Comparison of ENCODE assay signal across 36 cellular contexts in genomic region chr21:34159617-34159883, GRCh38.
"Had no signal": no experiment of that assay in that cellular context is flagged by ENCODE, and none has a peak within 500 bp of the region (broad histone marks: within the 10 kb centered on the region; RNA-seq: fewer than 3 reads in every experiment).

No MANE protein-coding gene starts in this region.

- DNase-seq: activated CD4-positive, alpha-beta memory T cell treated with anti-CD3 and anti-CD28 coated beads, Interleukin-2, amount 10 ng/mL, durations not matched to agents 7 days and 5 days; activated CD4-positive, alpha-beta T cell treated with anti-CD3 and anti-CD28 coated beads for 1 hour; activated CD4-positive, alpha-beta T cell treated with anti-CD3 and anti-CD28 coated beads for 36 hours; activated CD4-positive, alpha-beta T cell treated with anti-CD3 and anti-CD28 coated beads for 48 hours; activated CD4-positive, alpha-beta T cell treated with anti-CD3 and anti-CD28 coated beads, Interleukin-2, amount 10 ng/mL, durations not matched to agents 7 days and 5 days; activated CD4-positive, alpha-beta T cell treated with anti-CD3 and anti-CD28 coated beads, Interleukin-2, amount 50 U/mL, for 48 hours; activated CD4-positive, CD25-positive, alpha-beta regulatory T cell; activated CD8-positive, alpha-beta memory T cell treated with anti-CD3 and anti-CD28 coated beads for 24 hours; activated CD8-positive, alpha-beta memory T cell treated with anti-CD3 and anti-CD28 coated beads, Interleukin-2, amount 10 ng/mL, durations not matched to agents 7 days and 5 days; activated CD8-positive, alpha-beta memory T cell treated with anti-CD3 and anti-CD28 coated beads, Interleukin-2, amount 50 U/mL, for 48 hours; activated CD8-positive, alpha-beta T cell treated with anti-CD3 and anti-CD28 coated beads, Interleukin-2, amount 10 ng/mL, durations not matched to agents 7 days and 5 days; activated effector memory CD4-positive, alpha-beta T cell treated with Interleukin-2 at 50 U/mL for 16 hours; activated gamma-delta T cell; activated naive CD4-positive, alpha-beta T cell treated with anti-CD3 and anti-CD28 coated beads, Interleukin-2, amount 10 ng/mL, durations not matched to agents 7 days and 5 days; activated naive CD4-positive, alpha-beta T cell treated with Interleukin-2 at 50 U/mL for 16 hours; activated naive CD8-positive, alpha-beta T cell treated with anti-CD3 and anti-CD28 coated beads, Interleukin-2, amount 10 ng/mL, durations not matched to agents 7 days and 5 days; activated naive CD8-positive, alpha-beta T cell treated with anti-CD3 and anti-CD28 coated beads, Interleukin-2, amount 50 U/mL, for 24 hours; activated T-cell treated with anti-CD3 and anti-CD28 coated beads, Interleukin-2, amount 50 U/mL, for 24 hours; activated T-cell treated with anti-CD3 and anti-CD28 coated beads, Interleukin-2, amount 50 U/mL, for 48 hours; amygdala; aorta; body of pancreas; brain microvascular endothelial cell; central memory CD4-positive, alpha-beta T cell; T-helper 1 cell; T-helper 2 cell; T-helper 9 cell; WERI-Rb-1 had no signal

- H3K4me1 Mint-ChIP-seq: activated naive CD4-positive, alpha-beta T cell treated with anti-CD3 and anti-CD28 coated beads, Interleukin-2, amount 50 U/mL, for 24 hours had no signal

- H3K27ac ChIP-seq: body of pancreas, brain microvascular endothelial cell, breast epithelium, WERI-Rb-1 had no signal

- H3K27me3 Mint-ChIP-seq: activated CD4-positive, alpha-beta memory T cell treated with anti-CD3 and anti-CD28 coated beads, Interleukin-2, amount 10 ng/mL, durations not matched to agents 7 days and 5 days; activated CD4-positive, alpha-beta T cell treated with anti-CD3 and anti-CD28 coated beads for 36 hours; activated CD4-positive, alpha-beta T cell treated with anti-CD3 and anti-CD28 coated beads, Interleukin-2, amount 10 ng/mL, durations not matched to agents 7 days and 5 days; activated CD8-positive, alpha-beta memory T cell treated with anti-CD3 and anti-CD28 coated beads, Interleukin-2, amount 10 ng/mL, durations not matched to agents 7 days and 5 days; activated naive CD4-positive, alpha-beta T cell treated with anti-CD3 and anti-CD28 coated beads, Interleukin-2, amount 10 ng/mL, durations not matched to agents 7 days and 5 days; activated naive CD4-positive, alpha-beta T cell treated with anti-CD3 and anti-CD28 coated beads, Interleukin-2, amount 50 U/mL, for 24 hours; activated naive CD8-positive, alpha-beta T cell; activated naive CD8-positive, alpha-beta T cell treated with anti-CD3 and anti-CD28 coated beads, Interleukin-2, amount 10 ng/mL, durations not matched to agents 7 days and 5 days; activated naive CD8-positive, alpha-beta T cell treated with anti-CD3 and anti-CD28 coated beads, Interleukin-2, amount 50 U/mL, for 24 hours; activated T-cell treated with anti-CD3 and anti-CD28 coated beads, Interleukin-2, amount 50 U/mL, for 24 hours had no signal

- ATAC-seq: activated CD4-positive, alpha-beta T cell treated with anti-CD3 and anti-CD28 coated beads for 36 hours; activated CD4-positive, CD25-positive, alpha-beta regulatory T cell treated with anti-CD3 and anti-CD28 coated beads, Interleukin-2, amount 50 U/mL, for 24 hours; activated CD8-positive, alpha-beta memory T cell treated with anti-CD3 and anti-CD28 coated beads, Interleukin-2, amount 10 ng/mL, durations not matched to agents 7 days and 5 days; activated CD8-positive, alpha-beta T cell treated with anti-CD3 and anti-CD28 coated beads, Interleukin-2, amount 10 ng/mL, durations not matched to agents 7 days and 5 days; activated naive CD8-positive, alpha-beta T cell treated with anti-CD3 and anti-CD28 coated beads, Interleukin-2, amount 50 U/mL, for 24 hours; body of pancreas; WTC11 had no signal

- H3K4me3 Mint-ChIP-seq: activated CD4-positive, alpha-beta memory T cell treated with anti-CD3 and anti-CD28 coated beads, Interleukin-2, amount 10 ng/mL, durations not matched to agents 7 days and 5 days; activated CD4-positive, alpha-beta T cell treated with anti-CD3 and anti-CD28 coated beads for 36 hours; activated CD4-positive, alpha-beta T cell treated with anti-CD3 and anti-CD28 coated beads, Interleukin-2, amount 10 ng/mL, durations not matched to agents 7 days and 5 days; activated CD8-positive, alpha-beta memory T cell treated with anti-CD3 and anti-CD28 coated beads, Interleukin-2, amount 10 ng/mL, durations not matched to agents 7 days and 5 days; activated CD8-positive, alpha-beta T cell treated with anti-CD3 and anti-CD28 coated beads, Interleukin-2, amount 10 ng/mL, durations not matched to agents 7 days and 5 days; activated naive CD4-positive, alpha-beta T cell treated with anti-CD3 and anti-CD28 coated beads, Interleukin-2, amount 10 ng/mL, durations not matched to agents 7 days and 5 days; activated naive CD4-positive, alpha-beta T cell treated with anti-CD3 and anti-CD28 coated beads, Interleukin-2, amount 50 U/mL, for 24 hours; activated naive CD8-positive, alpha-beta T cell; activated naive CD8-positive, alpha-beta T cell treated with anti-CD3 and anti-CD28 coated beads, Interleukin-2, amount 10 ng/mL, durations not matched to agents 7 days and 5 days; activated naive CD8-positive, alpha-beta T cell treated with anti-CD3 and anti-CD28 coated beads, Interleukin-2, amount 50 U/mL, for 24 hours; activated T-cell treated with anti-CD3 and anti-CD28 coated beads, Interleukin-2, amount 50 U/mL, for 24 hours; T-helper 1 cell treated with Interleukin-12 subunit alpha and Interleukin-12 subunit beta and Interleukin-4 antibody, amounts not matched to agents 30 μg/mL and 1 μg/mL, for 36 hours; T-helper 2 cell treated with Interferon-gamma antibody and Interleukin-4, amounts not matched to agents 5 μg/mL and 100 μg/mL, for 36 hours; WTC11 had no signal

- H3K4me1 ChIP-seq: body of pancreas, breast epithelium had no signal

- H3K36me3 ChIP-seq: brain microvascular endothelial cell, breast epithelium, WERI-Rb-1 had no signal

- H3K4me3 ChIP-seq: body of pancreas, breast epithelium had no signal

- H3K27ac Mint-ChIP-seq: activated CD4-positive, alpha-beta memory T cell treated with anti-CD3 and anti-CD28 coated beads, Interleukin-2, amount 10 ng/mL, durations not matched to agents 7 days and 5 days; activated CD4-positive, alpha-beta T cell treated with anti-CD3 and anti-CD28 coated beads for 36 hours; activated CD4-positive, alpha-beta T cell treated with anti-CD3 and anti-CD28 coated beads, Interleukin-2, amount 10 ng/mL, durations not matched to agents 7 days and 5 days; activated CD8-positive, alpha-beta memory T cell treated with anti-CD3 and anti-CD28 coated beads, Interleukin-2, amount 10 ng/mL, durations not matched to agents 7 days and 5 days; activated CD8-positive, alpha-beta T cell treated with anti-CD3 and anti-CD28 coated beads, Interleukin-2, amount 10 ng/mL, durations not matched to agents 7 days and 5 days; activated naive CD4-positive, alpha-beta T cell treated with anti-CD3 and anti-CD28 coated beads, Interleukin-2, amount 10 ng/mL, durations not matched to agents 7 days and 5 days; activated naive CD4-positive, alpha-beta T cell treated with anti-CD3 and anti-CD28 coated beads, Interleukin-2, amount 50 U/mL, for 24 hours; activated naive CD8-positive, alpha-beta T cell; activated naive CD8-positive, alpha-beta T cell treated with anti-CD3 and anti-CD28 coated beads, Interleukin-2, amount 10 ng/mL, durations not matched to agents 7 days and 5 days; activated naive CD8-positive, alpha-beta T cell treated with anti-CD3 and anti-CD28 coated beads, Interleukin-2, amount 50 U/mL, for 24 hours; activated T-cell treated with anti-CD3 and anti-CD28 coated beads, Interleukin-2, amount 50 U/mL, for 24 hours; activated T-helper 2 cell treated with anti-CD3 and anti-CD28 coated beads, Interferon-gamma antibody, Interleukin-2, Interleukin-4, amounts not matched to agents 10 μg/mL and 5 μg/mL and 100 μg/mL, durations not matched to agents 14 hours and 24 hours and 36 hours; T-helper 1 cell treated with Interleukin-12 subunit alpha and Interleukin-12 subunit beta and Interleukin-4 antibody, amounts not matched to agents 30 μg/mL and 1 μg/mL, for 36 hours; T-helper 2 cell treated with Interferon-gamma antibody and Interleukin-4, amounts not matched to agents 5 μg/mL and 100 μg/mL, for 36 hours; WTC11 had no signal

- H3K27me3 ChIP-seq: body of pancreas, brain microvascular endothelial cell, breast epithelium had no signal
